3 cellular contexts compared by ENCODE assay signal in the genomic region with DNA sequence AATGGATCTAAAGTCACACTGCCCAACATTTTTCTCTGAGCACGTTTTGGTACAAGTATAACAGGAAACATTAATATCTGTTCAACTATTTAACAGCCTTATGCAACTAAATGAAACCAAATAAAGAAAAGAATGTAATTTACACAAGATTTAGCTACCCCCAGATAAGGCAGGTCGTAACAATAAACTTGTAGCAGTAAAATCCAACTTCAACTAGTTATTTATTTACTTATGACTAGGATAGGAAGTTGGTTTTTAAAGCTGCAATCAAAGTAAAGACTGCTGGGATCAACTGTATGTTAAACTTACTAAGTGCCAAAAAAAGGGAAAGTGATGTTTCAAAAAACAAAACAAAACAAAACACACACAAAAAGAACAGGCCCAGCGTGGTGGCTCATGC.
TF ChIP-seq lines count a peak whose summit lies in the region.

No MANE protein-coding gene starts in this region.

TF ChIP-seq in liver, 16 proteins besides CTCF, POLR2A, EP300 and RAD21:
- TF ChIP-seq YY1 (IDR thresholded peaks at IDR 0.05), result peak; percentile 26
- TF ChIP-seq RXRA (IDR thresholded peaks at IDR 0.05), result peak in 1 of 2 donors; percentile 39
- TF ChIP-seq SP1 (IDR thresholded peaks at IDR 0.05), result no peak
- peak; percentile 10 for TF ChIP-seq MAX (IDR thresholded peaks at IDR 0.05)
- no peak for TF ChIP-seq EGR1 (IDR thresholded peaks at IDR 0.05; ENCODE audit: low read depth in 2 of 2)
- peak; percentile 29 for TF ChIP-seq FOXA2 (IDR thresholded peaks at IDR 0.05)
- TF ChIP-seq HNF4A (conservative IDR thresholded peaks at IDR 0.05), result peak in 1 of 2 donors; percentile 31
TF ChIP-seq in liver: peak in this region for 5.

TF ChIP-seq in HepG2, 621 proteins besides CTCF, POLR2A, EP300 and RAD21:
- TF ChIP-seq HES4 (CRISPR knock-in tag; IDR thresholded peaks at IDR 0.05; ENCODE audit: borderline replicate concordance), result no peak
- TF ChIP-seq, protein P1, sequence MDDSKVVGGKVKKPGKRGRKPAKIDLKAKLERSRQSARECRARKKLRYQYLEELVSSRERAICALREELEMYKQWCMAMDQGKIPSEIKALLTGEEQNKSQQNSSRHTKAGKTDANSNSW (CRISPR knock-in tag; IDR thresholded peaks at IDR 0.05; ENCODE audit: borderline replicate concordance), result no peak
- TF ChIP-seq ZNF138 (CRISPR knock-in tag; IDR thresholded peaks at IDR 0.05; ENCODE audit: low read depth), result no peak
- TF ChIP-seq ISX (CRISPR knock-in tag; conservative IDR thresholded peaks at IDR 0.05), result no peak
- no peak for TF ChIP-seq TEAD3 (CRISPR knock-in tag; optimal IDR thresholded peaks at IDR 0.05; ENCODE audit: borderline replicate concordance)
- TF ChIP-seq SPEN (CRISPR knock-in tag; IDR thresholded peaks at IDR 0.05; ENCODE audit: low read depth), result no peak
- TF ChIP-seq, protein P2, sequence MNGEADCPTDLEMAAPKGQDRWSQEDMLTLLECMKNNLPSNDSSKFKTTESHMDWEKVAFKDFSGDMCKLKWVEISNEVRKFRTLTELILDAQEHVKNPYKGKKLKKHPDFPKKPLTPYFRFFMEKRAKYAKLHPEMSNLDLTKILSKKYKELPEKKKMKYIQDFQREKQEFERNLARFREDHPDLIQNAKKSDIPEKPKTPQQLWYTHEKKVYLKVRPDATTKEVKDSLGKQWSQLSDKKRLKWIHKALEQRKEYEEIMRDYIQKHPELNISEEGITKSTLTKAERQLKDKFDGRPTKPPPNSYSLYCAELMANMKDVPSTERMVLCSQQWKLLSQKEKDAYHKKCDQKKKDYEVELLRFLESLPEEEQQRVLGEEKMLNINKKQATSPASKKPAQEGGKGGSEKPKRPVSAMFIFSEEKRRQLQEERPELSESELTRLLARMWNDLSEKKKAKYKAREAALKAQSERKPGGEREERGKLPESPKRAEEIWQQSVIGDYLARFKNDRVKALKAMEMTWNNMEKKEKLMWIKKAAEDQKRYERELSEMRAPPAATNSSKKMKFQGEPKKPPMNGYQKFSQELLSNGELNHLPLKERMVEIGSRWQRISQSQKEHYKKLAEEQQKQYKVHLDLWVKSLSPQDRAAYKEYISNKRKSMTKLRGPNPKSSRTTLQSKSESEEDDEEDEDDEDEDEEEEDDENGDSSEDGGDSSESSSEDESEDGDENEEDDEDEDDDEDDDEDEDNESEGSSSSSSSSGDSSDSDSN (CRISPR knock-in tag; IDR thresholded peaks at IDR 0.05), result no peak
- no peak for TF ChIP-seq PPARG (CRISPR knock-in tag; conservative IDR thresholded peaks at IDR 0.05)
- TF ChIP-seq TFDP1 (CRISPR knock-in tag; IDR thresholded peaks at IDR 0.05; ENCODE audit: borderline replicate concordance), result no peak
- no peak for TF ChIP-seq SOX13 (IDR thresholded peaks at IDR 0.05)
- TF ChIP-seq SOX13 (CRISPR knock-in tag; conservative IDR thresholded peaks at IDR 0.05 in 1 of 2, IDR thresholded peaks at IDR 0.05 in 1 of 2), result no peak; a peak in 1 of 4 replicates
- no peak for TF ChIP-seq ZNF335 (CRISPR knock-in tag; IDR thresholded peaks at IDR 0.05)
- TF ChIP-seq E2F2 (CRISPR knock-in tag; IDR thresholded peaks at IDR 0.05; ENCODE audit: borderline replicate concordance), result no peak
- TF ChIP-seq ZMYM2 (CRISPR knock-in tag; IDR thresholded peaks at IDR 0.05), result no peak

TF ChIP-seq in SK-N-SH, 30 proteins besides CTCF, POLR2A, EP300 and RAD21:
- no peak for TF ChIP-seq FOXM1 (IDR thresholded peaks at IDR 0.05; ENCODE audit: low read depth)
- TF ChIP-seq RCOR1 (IDR thresholded peaks at IDR 0.05; ENCODE audit: low read length), result no peak
- no peak for TF ChIP-seq ELF1 (IDR thresholded peaks at IDR 0.05)
- TF ChIP-seq RXRA (IDR thresholded peaks at IDR 0.05; ENCODE audit: borderline replicate concordance, low read depth), result no peak
